14 cellular contexts compared by ENCODE assay signal in the genomic region with DNA sequence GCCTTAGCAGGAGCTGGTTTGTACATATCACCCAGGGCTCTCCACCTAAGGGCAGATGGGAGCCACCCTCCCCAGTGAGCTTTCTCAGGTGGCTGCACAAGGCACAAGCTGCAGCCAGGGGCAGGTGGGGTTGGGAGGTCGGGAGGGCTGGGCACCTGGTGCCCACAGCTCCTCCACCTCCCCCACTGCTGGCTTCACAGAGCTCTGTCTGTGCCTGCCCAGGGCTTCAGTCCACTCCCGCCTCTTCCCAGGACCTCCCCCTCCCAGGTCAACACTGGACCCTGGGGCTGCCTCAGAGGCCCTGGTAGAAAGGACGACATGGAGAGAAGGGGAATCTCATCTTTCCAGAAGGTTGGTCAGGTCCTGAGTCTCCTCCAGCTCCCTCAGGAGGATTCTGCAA. TPM values are rescaled to one million over a fixed set of nuclear protein-coding genes. Genes with fewer than 3 reads are reported as not detected.
"Had no signal": no experiment of that assay in that cellular context is flagged by ENCODE, and none has a peak within 500 bp of the region (broad histone marks: within the 10 kb centered on the region; RNA-seq: fewer than 3 reads in every experiment).

No MANE protein-coding gene starts in this region.

RNA-seq across cellular contexts. Expression of a gene that starts 55.6 kb away (rescaled TPM):
- total RNA-seq: stomach, subcutaneous adipose tissue, suprapubic skin, temporal lobe, thoracic aorta, thyroid gland, tibial nerve, transverse colon, upper lobe of left lung, upper lobe of right lung, ureter, urinary bladder, uterus, vagina had no signal
- polyA plus RNA-seq: stomach, urinary bladder had no signal
